ENCODE assay signal across 1 cellular context in genomic region chr15:38758001-38758400, GRCh38.
TF ChIP-seq lines count a peak whose summit lies in the region.

No MANE protein-coding gene starts in this region.

TF ChIP-seq in SK-N-SH treated with all-trans-retinoic acid at 6 μM for 48 hours, 23 proteins besides CTCF, POLR2A, EP300 and RAD21 (continued from another document):
- TF ChIP-seq, protein P1, sequence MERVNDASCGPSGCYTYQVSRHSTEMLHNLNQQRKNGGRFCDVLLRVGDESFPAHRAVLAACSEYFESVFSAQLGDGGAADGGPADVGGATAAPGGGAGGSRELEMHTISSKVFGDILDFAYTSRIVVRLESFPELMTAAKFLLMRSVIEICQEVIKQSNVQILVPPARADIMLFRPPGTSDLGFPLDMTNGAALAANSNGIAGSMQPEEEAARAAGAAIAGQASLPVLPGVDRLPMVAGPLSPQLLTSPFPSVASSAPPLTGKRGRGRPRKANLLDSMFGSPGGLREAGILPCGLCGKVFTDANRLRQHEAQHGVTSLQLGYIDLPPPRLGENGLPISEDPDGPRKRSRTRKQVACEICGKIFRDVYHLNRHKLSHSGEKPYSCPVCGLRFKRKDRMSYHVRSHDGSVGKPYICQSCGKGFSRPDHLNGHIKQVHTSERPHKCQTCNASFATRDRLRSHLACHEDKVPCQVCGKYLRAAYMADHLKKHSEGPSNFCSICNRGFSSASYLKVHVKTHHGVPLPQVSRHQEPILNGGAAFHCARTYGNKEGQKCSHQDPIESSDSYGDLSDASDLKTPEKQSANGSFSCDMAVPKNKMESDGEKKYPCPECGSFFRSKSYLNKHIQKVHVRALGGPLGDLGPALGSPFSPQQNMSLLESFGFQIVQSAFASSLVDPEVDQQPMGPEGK (CRISPR knock-in tag; IDR thresholded peaks at IDR 0.05; ENCODE audit: borderline replicate concordance): no peak
- 0 out of 2 replicates have a peak, but pooled peaks have one; percentile 34 for TF ChIP-seq TSHZ2 (CRISPR knock-in tag; IDR thresholded peaks at IDR 0.05)
TF ChIP-seq in SK-N-SH treated with all-trans-retinoic acid at 6 μM for 48 hours: peak in this region for 3.
